In genomic region chr9:33159760-33160127, GRCh38 we compare ENCODE assay signal across 8 cellular contexts. TPM values are rescaled to one million over a fixed set of nuclear protein-coding genes. Genes with fewer than 3 reads are reported as not detected.
A peak's percentile ranks its signal among the peaks of the same experiment; 100 is the strongest.
DNase-seq lines count a peak whose midpoint lies in the region; ATAC-seq and TF ChIP-seq lines count a peak whose summit lies in the region.

No MANE protein-coding gene starts in this region.

- H3F3A ChIP-seq in smooth muscle cell (ENCODE audit: low read depth): peaks cover 23% of the 10 kb centered on the region

- H4K20me1 ChIP-seq in smooth muscle cell (ENCODE audit: low read depth): peaks cover 84% of the 10 kb centered on the region

- H3K27ac Mint-ChIP-seq in HFFc6: peak overlapping the region; percentile 92
- peak overlapping the region; percentile 92 for H3K27ac Mint-ChIP-seq in activated naive CD8-positive, alpha-beta T cell treated with anti-CD3 and anti-CD28 coated beads for 36 hours

- H3K9me3 ChIP-seq in Peyer's patch: no peaks in the 10 kb centered on the region
- H3K9me3 ChIP-seq in smooth muscle cell (replicated peaks; ENCODE audit: low read depth): no peaks in the 10 kb centered on the region

- H3K4me1 ChIP-seq in Peyer's patch: peaks cover 37 to 84% (median 59%) of the 10 kb centered on the region in 4 donors
- H3K4me1 ChIP-seq in smooth muscle cell (ENCODE audit: low read depth): peaks cover 59% of the 10 kb centered on the region

- WGBS in smooth muscle cell (ENCODE audit: low lambda C conversion rate): 6% methylated on average over 2 of the region's 2 CpGs

- H3K9ac ChIP-seq in smooth muscle cell (ENCODE audit: low read depth): peak overlapping the region; percentile 75

- peaks cover 91% of the 10 kb centered on the region for H3K79me2 ChIP-seq in smooth muscle cell (ENCODE audit: low read depth)

- peaks cover 95% of the 10 kb centered on the region for H3K4me1 Mint-ChIP-seq in HFFc6 (ENCODE audit: low read depth)
- peaks cover 85% of the 10 kb centered on the region for H3K4me1 Mint-ChIP-seq in activated naive CD8-positive, alpha-beta T cell treated with anti-CD3 and anti-CD28 coated beads for 36 hours

- peak overlapping the region in 1 of 4 donors; percentile 6 for H3K4me3 ChIP-seq in Peyer's patch
- no peak overlapping the region for H3K4me3 ChIP-seq in smooth muscle cell

- H3K4me2 ChIP-seq in smooth muscle cell: peak overlapping the region; percentile 78

- intact Hi-C loops in left ventricle myocardium superior (cut with micrococcal nuclease): loop anchor here (10.0 kb wide), 1 partner anchor 75 kb away; no protein-coding TSS in a partner anchor

- peak; percentile 10 for ATAC-seq in left ventricle myocardium superior

- DNase-seq in EH (ENCODE audit: low read depth): peak; percentile 93
- peak; percentile 80 for DNase-seq in HFFc6
- DNase-seq in Peyer's patch: peak; percentile 52 to 88 (median 87)
- peak; percentile 74 for DNase-seq in activated naive CD8-positive, alpha-beta T cell treated with anti-CD3 and anti-CD28 coated beads for 36 hours
- peak; percentile 67 for DNase-seq in left ventricle myocardium superior
- no peak for DNase-seq in smooth muscle cell (lab: John Stamatoyannopoulos, UW; ENCODE audit: unreplicated experiment)
- DNase-seq in G401 (ENCODE audit: low spot score): no peak
- no peak for DNase-seq in NCI-H1105 (lab: John Stamatoyannopoulos, UW)

- no peaks in the 10 kb centered on the region for H3K9me3 Mint-ChIP-seq in HFFc6
- H3K9me3 Mint-ChIP-seq in activated naive CD8-positive, alpha-beta T cell treated with anti-CD3 and anti-CD28 coated beads for 36 hours: no peaks in the 10 kb centered on the region

- H3K27me3 ChIP-seq in Peyer's patch (no peaks in the 10 kb centered on the region), smooth muscle cell (ENCODE audit: low read depth) (no peaks in the 10 kb centered on the region)

- in situ Hi-C loops in G401 (cut with HindIII; ENCODE audit: low sequenced_read_pairs): no loop called here

- H3K4me3 Mint-ChIP-seq in HFFc6: peak overlapping the region; percentile 96
- peak overlapping the region; percentile 64 for H3K4me3 Mint-ChIP-seq in activated naive CD8-positive, alpha-beta T cell treated with anti-CD3 and anti-CD28 coated beads for 36 hours

- peak overlapping the region; percentile 85 to 98 (median 92) for H3K27ac ChIP-seq in Peyer's patch
- H3K27ac ChIP-seq in smooth muscle cell (ENCODE audit: low read depth): peak overlapping the region; percentile 97

- TF ChIP-seq CTCF in HFFc6 (IDR thresholded peaks at IDR 0.05) (no peak), Peyer's patch (IDR thresholded peaks at IDR 0.05) (no peak), smooth muscle cell (IDR thresholded peaks at IDR 0.05; ENCODE audit: borderline replicate concordance, insufficient read depth, poor library complexity, severe bottlenecking) (no peak)

- H3K27me3 Mint-ChIP-seq in HFFc6 (ENCODE audit: insufficient read depth): no peaks in the 10 kb centered on the region; the same call in 1 of the 2 replicates
- no peaks in the 10 kb centered on the region for H3K27me3 Mint-ChIP-seq in activated naive CD8-positive, alpha-beta T cell treated with anti-CD3 and anti-CD28 coated beads for 36 hours

- no peak overlapping the region for H2AFZ ChIP-seq in smooth muscle cell (ENCODE audit: low read depth)

- H3K36me3 ChIP-seq in Peyer's patch: no peaks in the 10 kb centered on the region
- H3K36me3 ChIP-seq in smooth muscle cell (ENCODE audit: low read depth): no peaks in the 10 kb centered on the region

- no peak for TF ChIP-seq POLR2A in Peyer's patch (IDR thresholded peaks at IDR 0.05)

- H3K36me3 Mint-ChIP-seq in HFFc6 (ENCODE audit: low read depth): peaks cover 4% of the 10 kb centered on the region; the same call in 1 of the 2 replicates
- peaks cover 11% of the 10 kb centered on the region for H3K36me3 Mint-ChIP-seq in activated naive CD8-positive, alpha-beta T cell treated with anti-CD3 and anti-CD28 coated beads for 36 hours

RNA-seq across cellular contexts. Expression of gene B4GALT1, which starts 7.4 kb away (rescaled TPM):
- total RNA-seq in HFFc6 (2021; fragmentation: NEBNext Ultra II Directional; extraction: Animal tissue kit (Norgen Biotek cat#: 25700)): 100 to 1,000 TPM in 4 of 6 experiments, 10 to 100 TPM in 2; 87.2 to 116 (median 106) TPM
- total RNA-seq in Peyer's patch (10 to 100 TPM; 26.4 to 65.3 (median 44.1) TPM), left ventricle myocardium superior (42.5 TPM), smooth muscle cell (46.9 and 56.3 TPM in 2 replicates)
- total RNA-seq in activated naive CD8-positive, alpha-beta T cell treated with anti-CD3 and anti-CD28 coated beads for 36 hours: 10 to 100 TPM; 33.5 to 35.0 TPM
- 49.2 and 49.3 TPM in 2 replicates for polyA plus RNA-seq in smooth muscle cell
- total RNA-seq in G401 (2014; rRNA removed; shearing (Covaris generic)): 15.1 and 15.3 TPM in 2 replicates

Comparison
In these comparisons a context has a peak if more than half of its experiments do, and no peak if none do; other contexts are left out.
1. DNase-seq: peak in EH (single experiment), HFFc6 (single experiment), Peyer's patch (3 of 3), activated naive CD8-positive, alpha-beta T cell treated with anti-CD3 and anti-CD28 coated beads for 36 hours (single experiment) and left ventricle myocardium superior (single experiment); none in smooth muscle cell (single experiment), G401 (single experiment) and NCI-H1105 (single experiment).